1 cellular context compared by ENCODE assay signal in the genomic region with DNA sequence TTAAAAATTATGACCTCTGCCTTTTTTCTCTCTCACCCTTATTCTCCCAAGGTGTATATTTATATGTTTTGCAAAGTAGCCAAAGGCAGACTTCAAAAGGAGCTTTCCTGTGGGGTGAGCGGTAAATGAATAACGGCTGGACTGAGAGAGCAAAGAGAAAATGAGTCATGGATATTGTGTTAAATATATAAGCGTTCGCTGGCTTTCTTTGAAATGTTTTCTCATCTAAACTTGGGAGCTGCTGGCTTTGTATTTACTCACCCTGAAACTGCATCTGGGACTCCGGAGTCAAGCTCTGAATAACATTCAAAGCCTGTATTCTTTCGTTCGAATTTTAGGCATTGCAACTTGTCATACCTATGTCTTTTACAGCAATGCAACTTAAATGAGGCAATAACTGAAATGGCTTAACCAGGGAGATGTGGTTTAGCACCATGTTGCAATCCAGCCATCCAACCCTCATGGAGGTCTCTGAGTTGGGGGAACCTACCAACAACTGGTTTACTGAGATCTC.
A peak's percentile ranks its signal among the peaks of the same experiment; 100 is the strongest.
TF ChIP-seq lines count a peak whose summit lies in the region.

No MANE protein-coding gene starts in this region.

TF ChIP-seq in HepG2, 621 proteins besides CTCF, POLR2A, EP300 and RAD21 (continued from another document and continues in another):
- TF ChIP-seq, protein P1, sequence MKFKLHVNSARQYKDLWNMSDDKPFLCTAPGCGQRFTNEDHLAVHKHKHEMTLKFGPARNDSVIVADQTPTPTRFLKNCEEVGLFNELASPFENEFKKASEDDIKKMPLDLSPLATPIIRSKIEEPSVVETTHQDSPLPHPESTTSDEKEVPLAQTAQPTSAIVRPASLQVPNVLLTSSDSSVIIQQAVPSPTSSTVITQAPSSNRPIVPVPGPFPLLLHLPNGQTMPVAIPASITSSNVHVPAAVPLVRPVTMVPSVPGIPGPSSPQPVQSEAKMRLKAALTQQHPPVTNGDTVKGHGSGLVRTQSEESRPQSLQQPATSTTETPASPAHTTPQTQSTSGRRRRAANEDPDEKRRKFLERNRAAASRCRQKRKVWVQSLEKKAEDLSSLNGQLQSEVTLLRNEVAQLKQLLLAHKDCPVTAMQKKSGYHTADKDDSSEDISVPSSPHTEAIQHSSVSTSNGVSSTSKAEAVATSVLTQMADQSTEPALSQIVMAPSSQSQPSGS (CRISPR knock-in tag; IDR thresholded peaks at IDR 0.05), result peak; percentile 42; the same call in 1 of the 2 replicates
- TF ChIP-seq, protein P2, sequence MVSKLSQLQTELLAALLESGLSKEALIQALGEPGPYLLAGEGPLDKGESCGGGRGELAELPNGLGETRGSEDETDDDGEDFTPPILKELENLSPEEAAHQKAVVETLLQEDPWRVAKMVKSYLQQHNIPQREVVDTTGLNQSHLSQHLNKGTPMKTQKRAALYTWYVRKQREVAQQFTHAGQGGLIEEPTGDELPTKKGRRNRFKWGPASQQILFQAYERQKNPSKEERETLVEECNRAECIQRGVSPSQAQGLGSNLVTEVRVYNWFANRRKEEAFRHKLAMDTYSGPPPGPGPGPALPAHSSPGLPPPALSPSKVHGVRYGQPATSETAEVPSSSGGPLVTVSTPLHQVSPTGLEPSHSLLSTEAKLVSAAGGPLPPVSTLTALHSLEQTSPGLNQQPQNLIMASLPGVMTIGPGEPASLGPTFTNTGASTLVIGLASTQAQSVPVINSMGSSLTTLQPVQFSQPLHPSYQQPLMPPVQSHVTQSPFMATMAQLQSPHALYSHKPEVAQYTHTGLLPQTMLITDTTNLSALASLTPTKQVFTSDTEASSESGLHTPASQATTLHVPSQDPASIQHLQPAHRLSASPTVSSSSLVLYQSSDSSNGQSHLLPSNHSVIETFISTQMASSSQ (IDR thresholded peaks at IDR 0.05; ENCODE audit: low read depth), result peak; percentile 79
- TF ChIP-seq, protein P2 (CRISPR knock-in tag; IDR thresholded peaks at IDR 0.05; ENCODE audit: borderline replicate concordance), result peak; percentile 85; the same call in 1 of the 2 replicates
- TF ChIP-seq, protein P3, sequence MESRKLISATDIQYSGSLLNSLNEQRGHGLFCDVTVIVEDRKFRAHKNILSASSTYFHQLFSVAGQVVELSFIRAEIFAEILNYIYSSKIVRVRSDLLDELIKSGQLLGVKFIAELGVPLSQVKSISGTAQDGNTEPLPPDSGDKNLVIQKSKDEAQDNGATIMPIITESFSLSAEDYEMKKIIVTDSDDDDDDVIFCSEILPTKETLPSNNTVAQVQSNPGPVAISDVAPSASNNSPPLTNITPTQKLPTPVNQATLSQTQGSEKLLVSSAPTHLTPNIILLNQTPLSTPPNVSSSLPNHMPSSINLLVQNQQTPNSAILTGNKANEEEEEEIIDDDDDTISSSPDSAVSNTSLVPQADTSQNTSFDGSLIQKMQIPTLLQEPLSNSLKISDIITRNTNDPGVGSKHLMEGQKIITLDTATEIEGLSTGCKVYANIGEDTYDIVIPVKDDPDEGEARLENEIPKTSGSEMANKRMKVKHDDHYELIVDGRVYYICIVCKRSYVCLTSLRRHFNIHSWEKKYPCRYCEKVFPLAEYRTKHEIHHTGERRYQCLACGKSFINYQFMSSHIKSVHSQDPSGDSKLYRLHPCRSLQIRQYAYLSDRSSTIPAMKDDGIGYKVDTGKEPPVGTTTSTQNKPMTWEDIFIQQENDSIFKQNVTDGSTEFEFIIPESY (CRISPR knock-in tag; IDR thresholded peaks at IDR 0.05), result no peak
- TF ChIP-seq ZNF446 (CRISPR knock-in tag; IDR thresholded peaks at IDR 0.05), result no peak
- TF ChIP-seq ZBTB21 (CRISPR knock-in tag; IDR thresholded peaks at IDR 0.05), result no peak
- TF ChIP-seq, protein P4, sequence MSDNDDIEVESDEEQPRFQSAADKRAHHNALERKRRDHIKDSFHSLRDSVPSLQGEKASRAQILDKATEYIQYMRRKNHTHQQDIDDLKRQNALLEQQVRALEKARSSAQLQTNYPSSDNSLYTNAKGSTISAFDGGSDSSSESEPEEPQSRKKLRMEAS (IDR thresholded peaks at IDR 0.05), result 0 out of 2 replicates have a peak, but pooled peaks have one; percentile 40
- TF ChIP-seq, protein P5, sequence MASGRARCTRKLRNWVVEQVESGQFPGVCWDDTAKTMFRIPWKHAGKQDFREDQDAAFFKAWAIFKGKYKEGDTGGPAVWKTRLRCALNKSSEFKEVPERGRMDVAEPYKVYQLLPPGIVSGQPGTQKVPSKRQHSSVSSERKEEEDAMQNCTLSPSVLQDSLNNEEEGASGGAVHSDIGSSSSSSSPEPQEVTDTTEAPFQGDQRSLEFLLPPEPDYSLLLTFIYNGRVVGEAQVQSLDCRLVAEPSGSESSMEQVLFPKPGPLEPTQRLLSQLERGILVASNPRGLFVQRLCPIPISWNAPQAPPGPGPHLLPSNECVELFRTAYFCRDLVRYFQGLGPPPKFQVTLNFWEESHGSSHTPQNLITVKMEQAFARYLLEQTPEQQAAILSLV (CRISPR knock-in tag; IDR thresholded peaks at IDR 0.05; ENCODE audit: borderline replicate concordance), result no peak
- TF ChIP-seq, protein P6, sequence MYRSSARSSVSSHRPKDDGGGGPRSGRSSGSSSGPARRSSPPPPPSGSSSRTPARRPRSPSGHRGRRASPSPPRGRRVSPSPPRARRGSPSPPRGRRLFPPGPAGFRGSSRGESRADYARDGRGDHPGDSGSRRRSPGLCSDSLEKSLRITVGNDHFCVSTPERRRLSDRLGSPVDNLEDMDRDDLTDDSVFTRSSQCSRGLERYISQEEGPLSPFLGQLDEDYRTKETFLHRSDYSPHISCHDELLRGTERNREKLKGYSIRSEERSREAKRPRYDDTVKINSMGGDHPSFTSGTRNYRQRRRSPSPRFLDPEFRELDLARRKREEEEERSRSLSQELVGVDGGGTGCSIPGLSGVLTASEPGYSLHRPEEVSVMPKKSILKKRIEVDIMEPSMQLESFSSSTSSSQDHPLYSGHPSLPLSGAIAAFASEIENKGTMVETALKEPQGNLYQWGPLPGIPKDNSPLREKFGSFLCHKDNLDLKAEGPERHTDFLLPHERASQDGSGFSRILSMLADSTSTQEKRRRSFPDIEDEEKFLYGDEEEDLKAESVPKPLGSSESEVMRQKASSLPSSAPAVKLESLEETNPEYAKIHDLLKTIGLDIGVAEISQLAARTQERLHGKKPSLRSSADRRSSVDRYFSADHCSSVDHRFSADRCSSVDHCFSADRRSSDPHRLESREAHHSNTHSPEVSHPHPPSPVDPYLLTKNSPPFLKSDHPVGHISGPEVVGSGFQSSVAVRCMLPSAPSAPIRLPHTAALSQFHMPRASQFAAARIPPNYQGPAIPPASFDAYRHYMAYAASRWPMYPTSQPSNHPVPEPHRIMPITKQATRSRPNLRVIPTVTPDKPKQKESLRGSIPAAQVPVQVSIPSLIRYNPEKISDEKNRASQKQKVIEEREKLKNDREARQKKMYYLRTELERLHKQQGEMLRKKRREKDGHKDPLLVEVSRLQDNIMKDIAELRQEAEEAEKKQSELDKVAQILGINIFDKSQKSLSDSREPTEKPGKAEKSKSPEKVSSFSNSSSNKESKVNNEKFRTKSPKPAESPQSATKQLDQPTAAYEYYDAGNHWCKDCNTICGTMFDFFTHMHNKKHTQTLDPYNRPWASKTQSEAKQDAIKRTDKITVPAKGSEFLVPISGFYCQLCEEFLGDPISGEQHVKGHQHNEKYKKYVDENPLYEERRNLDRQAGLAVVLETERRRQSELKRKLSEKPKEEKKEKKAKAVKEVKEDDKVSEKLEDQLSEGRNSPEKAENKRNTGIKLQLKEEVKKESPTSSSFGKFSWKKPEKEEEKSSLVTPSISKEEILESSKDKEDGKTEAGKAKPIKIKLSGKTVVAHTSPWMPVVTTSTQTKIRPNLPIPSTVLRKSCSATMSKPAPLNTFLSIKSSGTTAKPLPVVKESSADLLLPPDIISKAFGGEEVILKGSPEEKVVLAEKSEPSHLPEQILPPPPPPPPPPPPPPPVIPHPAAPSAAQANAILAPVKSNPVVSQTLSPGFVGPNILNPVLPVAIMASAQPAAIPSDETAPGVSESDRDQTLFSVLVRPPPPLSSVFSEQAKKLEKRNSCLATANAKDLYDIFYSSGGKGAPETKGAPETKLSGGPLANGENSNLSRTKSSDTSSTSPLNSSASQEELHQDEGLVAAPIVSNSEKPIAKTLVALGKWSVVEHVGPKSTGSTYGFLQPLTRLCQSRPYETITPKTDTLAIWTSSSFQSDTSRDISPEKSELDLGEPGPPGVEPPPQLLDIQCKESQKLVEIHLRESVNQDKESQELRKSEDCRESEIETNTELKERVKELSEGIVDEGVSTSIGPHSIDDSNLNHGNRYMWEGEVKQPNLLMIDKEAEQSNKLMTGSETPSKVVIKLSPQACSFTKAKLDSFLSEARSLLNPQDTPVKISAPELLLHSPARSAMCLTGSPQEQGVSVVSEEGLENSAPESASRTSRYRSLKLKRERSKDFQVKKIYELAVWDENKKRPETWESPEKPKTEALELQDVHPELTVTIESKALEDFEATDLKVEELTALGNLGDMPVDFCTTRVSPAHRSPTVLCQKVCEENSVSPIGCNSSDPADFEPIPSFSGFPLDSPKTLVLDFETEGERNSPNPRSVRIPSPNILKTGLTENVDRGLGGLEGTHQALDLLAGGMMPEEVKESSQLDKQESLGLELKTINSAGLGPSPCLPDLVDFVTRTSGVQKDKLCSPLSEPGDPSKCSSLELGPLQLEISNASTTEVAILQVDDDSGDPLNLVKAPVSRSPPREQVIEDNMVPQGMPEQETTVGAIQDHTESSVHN (CRISPR knock-in tag; IDR thresholded peaks at IDR 0.05), result no peak
- TF ChIP-seq, protein P7, sequence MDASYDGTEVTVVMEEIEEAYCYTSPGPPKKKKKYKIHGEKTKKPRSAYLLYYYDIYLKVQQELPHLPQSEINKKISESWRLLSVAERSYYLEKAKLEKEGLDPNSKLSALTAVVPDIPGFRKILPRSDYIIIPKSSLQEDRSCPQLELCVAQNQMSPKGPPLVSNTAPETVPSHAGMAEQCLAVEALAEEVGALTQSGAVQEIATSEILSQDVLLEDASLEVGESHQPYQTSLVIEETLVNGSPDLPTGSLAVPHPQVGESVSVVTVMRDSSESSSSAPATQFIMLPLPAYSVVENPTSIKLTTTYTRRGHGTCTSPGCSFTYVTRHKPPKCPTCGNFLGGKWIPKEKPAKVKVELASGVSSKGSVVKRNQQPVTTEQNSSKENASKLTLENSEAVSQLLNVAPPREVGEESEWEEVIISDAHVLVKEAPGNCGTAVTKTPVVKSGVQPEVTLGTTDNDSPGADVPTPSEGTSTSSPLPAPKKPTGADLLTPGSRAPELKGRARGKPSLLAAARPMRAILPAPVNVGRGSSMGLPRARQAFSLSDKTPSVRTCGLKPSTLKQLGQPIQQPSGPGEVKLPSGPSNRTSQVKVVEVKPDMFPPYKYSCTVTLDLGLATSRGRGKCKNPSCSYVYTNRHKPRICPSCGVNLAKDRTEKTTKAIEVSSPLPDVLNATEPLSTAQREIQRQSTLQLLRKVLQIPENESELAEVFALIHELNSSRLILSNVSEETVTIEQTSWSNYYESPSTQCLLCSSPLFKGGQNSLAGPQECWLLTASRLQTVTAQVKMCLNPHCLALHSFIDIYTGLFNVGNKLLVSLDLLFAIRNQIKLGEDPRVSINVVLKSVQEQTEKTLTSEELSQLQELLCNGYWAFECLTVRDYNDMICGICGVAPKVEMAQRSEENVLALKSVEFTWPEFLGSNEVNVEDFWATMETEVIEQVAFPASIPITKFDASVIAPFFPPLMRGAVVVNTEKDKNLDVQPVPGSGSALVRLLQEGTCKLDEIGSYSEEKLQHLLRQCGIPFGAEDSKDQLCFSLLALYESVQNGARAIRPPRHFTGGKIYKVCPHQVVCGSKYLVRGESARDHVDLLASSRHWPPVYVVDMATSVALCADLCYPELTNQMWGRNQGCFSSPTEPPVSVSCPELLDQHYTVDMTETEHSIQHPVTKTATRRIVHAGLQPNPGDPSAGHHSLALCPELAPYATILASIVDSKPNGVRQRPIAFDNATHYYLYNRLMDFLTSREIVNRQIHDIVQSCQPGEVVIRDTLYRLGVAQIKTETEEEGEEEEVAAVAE (CRISPR knock-in tag; IDR thresholded peaks at IDR 0.05; ENCODE audit: borderline replicate concordance), result peak; percentile 47; the same call in 1 of the 2 replicates
- TF ChIP-seq, protein P8, sequence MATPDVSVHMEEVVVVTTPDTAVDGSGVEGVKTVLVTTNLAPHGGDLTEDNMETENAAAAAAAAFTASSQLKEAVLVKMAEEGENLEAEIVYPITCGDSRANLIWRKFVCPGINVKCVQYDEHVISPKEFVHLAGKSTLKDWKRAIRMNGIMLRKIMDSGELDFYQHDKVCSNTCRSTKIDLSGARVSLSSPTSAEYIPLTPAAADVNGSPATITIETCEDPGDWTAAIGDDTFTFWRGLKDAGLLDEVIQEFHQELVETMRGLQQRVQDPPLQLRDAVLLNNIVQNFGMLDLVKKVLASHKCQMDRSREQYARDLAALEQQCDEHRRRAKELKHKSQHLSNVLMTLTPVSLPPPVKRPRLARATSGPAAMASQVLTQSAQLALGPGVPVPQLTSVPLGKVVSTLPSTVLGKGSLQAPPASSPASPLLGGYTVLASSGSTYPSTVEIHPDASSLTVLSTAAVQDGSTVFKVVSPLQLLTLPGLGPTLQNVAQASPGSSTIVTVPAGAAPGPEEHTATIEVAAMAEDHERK (CRISPR knock-in tag; IDR thresholded peaks at IDR 0.05; ENCODE audit: low read depth), result no peak
- TF ChIP-seq ZNF672 (CRISPR knock-in tag; IDR thresholded peaks at IDR 0.05), result no peak
- no peak for TF ChIP-seq MYNN (CRISPR knock-in tag; IDR thresholded peaks at IDR 0.05; ENCODE audit: low read depth)
- TF ChIP-seq MBD4 (IDR thresholded peaks at IDR 0.05; ENCODE audit: borderline replicate concordance, low read length), result peak; percentile 62; the same call in 1 of the 2 replicates
- TF ChIP-seq, protein P9, sequence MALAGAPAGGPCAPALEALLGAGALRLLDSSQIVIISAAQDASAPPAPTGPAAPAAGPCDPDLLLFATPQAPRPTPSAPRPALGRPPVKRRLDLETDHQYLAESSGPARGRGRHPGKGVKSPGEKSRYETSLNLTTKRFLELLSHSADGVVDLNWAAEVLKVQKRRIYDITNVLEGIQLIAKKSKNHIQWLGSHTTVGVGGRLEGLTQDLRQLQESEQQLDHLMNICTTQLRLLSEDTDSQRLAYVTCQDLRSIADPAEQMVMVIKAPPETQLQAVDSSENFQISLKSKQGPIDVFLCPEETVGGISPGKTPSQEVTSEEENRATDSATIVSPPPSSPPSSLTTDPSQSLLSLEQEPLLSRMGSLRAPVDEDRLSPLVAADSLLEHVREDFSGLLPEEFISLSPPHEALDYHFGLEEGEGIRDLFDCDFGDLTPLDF (CRISPR knock-in tag; IDR thresholded peaks at IDR 0.05), result peak; percentile 24; the same call in 1 of the 2 replicates
- TF ChIP-seq ZNF34 (CRISPR knock-in tag; IDR thresholded peaks at IDR 0.05; ENCODE audit: borderline replicate concordance), result peak; percentile 74; the same call in 1 of the 2 replicates
- TF ChIP-seq BRCA1 (CRISPR knock-in tag; IDR thresholded peaks at IDR 0.05), result no peak
- TF ChIP-seq PCBP1 (IDR thresholded peaks at IDR 0.05; ENCODE audit: borderline replicate concordance, low read depth, low read length), result no peak
- no peak for TF ChIP-seq CREB1 (IDR thresholded peaks at IDR 0.05)
- peak; percentile 58 for TF ChIP-seq CREB1 (CRISPR knock-in tag; IDR thresholded peaks at IDR 0.05)
